Comparison of ENCODE assay signal across 11 cellular contexts in the genomic region with DNA sequence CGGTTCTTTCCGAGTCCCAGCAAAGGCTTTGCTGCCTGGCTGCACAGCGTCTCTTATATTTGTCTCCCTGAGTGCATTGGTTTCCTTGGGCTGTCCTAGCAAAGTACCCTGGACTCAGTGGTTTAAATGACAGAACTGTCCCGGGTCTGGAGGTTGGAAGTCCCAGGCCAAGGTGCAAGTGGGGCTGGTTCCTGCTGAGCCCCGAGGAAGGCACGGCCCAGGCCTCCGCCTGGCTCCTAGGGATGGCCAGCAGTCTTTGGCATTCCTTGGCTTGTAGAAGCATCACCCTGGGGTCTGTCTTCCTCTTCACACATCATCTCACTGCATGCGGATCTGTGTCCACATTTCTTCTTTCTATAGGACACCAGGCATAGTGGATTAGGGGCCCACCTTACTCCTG.
DNase-seq lines count a peak whose midpoint lies in the region; ATAC-seq and TF ChIP-seq lines count a peak whose summit lies in the region.
"Had no signal": no experiment of that assay in that cellular context is flagged by ENCODE, and none has a peak within 500 bp of the region (broad histone marks: within the 10 kb centered on the region; RNA-seq: fewer than 3 reads in every experiment).

No MANE protein-coding gene starts in this region.

- no peaks in the 10 kb centered on the region for H3K27me3 ChIP-seq in dorsolateral prefrontal cortex
- no peaks in the 10 kb centered on the region for H3K27me3 ChIP-seq in osteoblast (ENCODE audit: insufficient read depth, low read length)

- peaks cover 4% of the 10 kb centered on the region for H3K4me1 ChIP-seq in osteoblast (ENCODE audit: insufficient read depth, low read length)

- no peaks in the 10 kb centered on the region for H3K36me3 ChIP-seq in osteoblast (ENCODE audit: insufficient read depth, low read length)

- H3K4me3 ChIP-seq in dorsolateral prefrontal cortex (peak overlapping the region in 7 of 59 donors; percentile 1 to 18 (median 11)), osteoblast (ENCODE audit: insufficient read depth, low read length) (no peak overlapping the region)
- H3K4me3 ChIP-seq: GM23338 had no signal

- no peaks in the 10 kb centered on the region for H3K79me2 ChIP-seq in osteoblast (ENCODE audit: insufficient read depth, low read length)

- H3K27ac ChIP-seq in caudate nucleus (ENCODE audit: low read depth, low read length) (peak overlapping the region; percentile 97), dorsolateral prefrontal cortex (peak overlapping the region; percentile 29 to 100 (median 97)), osteoblast (ENCODE audit: low read depth, low read length) (no peak overlapping the region), temporal lobe (ENCODE audit: low read depth, low read length) (peak overlapping the region; percentile 100)

- ATAC-seq in HG03378 (IDR thresholded peaks at IDR 0.05; ENCODE audit: unreplicated experiment) = no peak
- ATAC-seq in esophagus mucosa = no peak
- ATAC-seq: GM23338 had no signal

- H2AFZ ChIP-seq in osteoblast (ENCODE audit: low read length) = no peak overlapping the region
- H2AFZ ChIP-seq: GM23338 had no signal

- no peaks in the 10 kb centered on the region for H4K20me1 ChIP-seq in osteoblast (ENCODE audit: insufficient read depth, low read length)

- TF ChIP-seq CTCF in dorsolateral prefrontal cortex (IDR thresholded peaks at IDR 0.05 in 54 of 56, conservative IDR thresholded peaks at IDR 0.05 in 2 of 56; ENCODE audit: low read depth in 1 of 56, partially characterized antibody in 56 of 56) = peak in 1 of 56 donors; percentile 2
- TF ChIP-seq CTCF in osteoblast (IDR thresholded peaks at IDR 0.05; ENCODE audit: extremely low read depth, low read depth, low read length) = no peak

- intact Hi-C loops in dorsolateral prefrontal cortex (cut with DNase I) = loop anchor here (2.0 to 5.0 kb wide), 6 partner anchors 33 to 167 kb away; a partner anchor contains a TSS

- H3K4me2 ChIP-seq in osteoblast (ENCODE audit: insufficient read depth, low read length) = no peak overlapping the region
- H3K4me2 ChIP-seq: GM23338 had no signal

- no peak for DNase-seq in caudate nucleus (lab: John Stamatoyannopoulos, UW)
- no peak for DNase-seq in dorsolateral prefrontal cortex
- DNase-seq in osteoblast (ENCODE audit: insufficient read length, low spot score, missing footprints) = peak; percentile 63
- no peak for DNase-seq in SK-N-DZ (ENCODE audit: low spot score)
- DNase-seq: CD4-positive, alpha-beta T cell; DMS79; H7 had no signal

- H3K9me3 ChIP-seq in osteoblast (ENCODE audit: low read depth, low read length) = no peaks in the 10 kb centered on the region
